In genomic region chr13:80118099-80118498, GRCh38 we compare ENCODE assay signal across 1 cellular context.
A peak's percentile ranks its signal among the peaks of the same experiment; 100 is the strongest.
TF ChIP-seq lines count a peak whose summit lies in the region.

No MANE protein-coding gene starts in this region.

TF ChIP-seq in SK-N-SH treated with all-trans-retinoic acid at 6 μM for 48 hours, 23 proteins besides CTCF, POLR2A, EP300 and RAD21 (continued from another document):
- TF ChIP-seq CREB5 (CRISPR knock-in tag; IDR thresholded peaks at IDR 0.05; ENCODE audit: low read depth) (no peak), ZFP30 (CRISPR knock-in tag; IDR thresholded peaks at IDR 0.05) (no peak), ZFP3 (CRISPR knock-in tag; IDR thresholded peaks at IDR 0.05) (no peak), ZNF565 (CRISPR knock-in tag; conservative IDR thresholded peaks at IDR 0.05; ENCODE audit: low read depth) (no peak), ZC3H10 (CRISPR knock-in tag; IDR thresholded peaks at IDR 0.05) (no peak), ZNF70 (CRISPR knock-in tag; IDR thresholded peaks at IDR 0.05) (no peak), ISL1 (CRISPR knock-in tag; IDR thresholded peaks at IDR 0.05) (0 out of 2 replicates have a peak, but pooled peaks have one; percentile 32), TCF4 (CRISPR knock-in tag; IDR thresholded peaks at IDR 0.05; ENCODE audit: borderline replicate concordance) (peak; percentile 80; the same call in 1 of the 2 replicates), SNAI2 (CRISPR knock-in tag; IDR thresholded peaks at IDR 0.05) (no peak), BACH2 (CRISPR knock-in tag; IDR thresholded peaks at IDR 0.05; ENCODE audit: borderline replicate concordance) (no peak), CSDC2 (CRISPR knock-in tag; IDR thresholded peaks at IDR 0.05) (no peak), CSRNP3 (CRISPR knock-in tag; IDR thresholded peaks at IDR 0.05) (no peak)
